Comparison of ENCODE assay signal across 1 cellular context in the genomic region with DNA sequence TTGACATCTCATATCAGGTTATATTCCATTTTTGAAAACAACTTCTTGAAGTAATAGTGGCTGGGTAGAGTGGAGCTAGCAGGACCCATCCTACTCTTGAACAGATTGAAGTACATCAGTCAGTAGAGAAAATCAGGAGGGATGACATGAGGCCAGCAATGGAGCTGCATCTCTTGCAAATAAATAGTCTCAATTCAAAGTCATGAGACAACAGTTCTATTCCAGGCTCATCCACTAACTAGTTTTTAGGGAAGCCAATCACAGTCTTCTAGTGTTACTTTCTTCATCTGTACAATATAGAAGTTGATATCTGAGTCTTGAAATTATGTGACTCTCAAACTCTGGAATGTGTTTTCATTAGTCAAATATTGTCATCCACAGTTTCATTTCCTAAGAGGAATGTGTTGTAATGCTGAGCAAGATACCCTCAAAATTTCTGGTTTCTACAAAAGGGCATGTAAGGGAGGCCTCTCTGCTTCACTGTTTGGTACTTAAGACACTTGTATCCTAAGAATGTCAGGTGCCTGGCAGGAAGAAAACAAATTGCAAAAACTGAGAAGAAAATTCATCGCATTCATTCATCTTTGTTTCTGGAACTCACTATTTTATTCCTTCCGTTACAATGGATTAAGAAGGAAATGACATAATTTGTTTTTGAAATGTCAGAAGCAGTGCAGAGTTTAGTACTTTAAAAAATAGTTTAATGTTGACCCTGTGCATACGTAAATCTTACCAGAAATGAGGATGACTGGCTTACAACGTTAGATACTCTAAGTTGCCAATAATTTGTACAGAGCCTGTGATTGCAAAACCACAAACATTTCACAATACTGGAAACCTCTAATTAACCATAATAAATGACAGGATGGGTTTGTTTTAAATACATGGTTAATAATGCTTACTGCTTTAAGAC.
TF ChIP-seq lines count a peak whose summit lies in the region.

No MANE protein-coding gene starts in this region.

TF ChIP-seq in IMR-90, 13 proteins besides CTCF, POLR2A, EP300 and RAD21 (continued from another document):
- no peak for TF ChIP-seq USF2 (IDR thresholded peaks at IDR 0.05; ENCODE audit: low read depth, low read length)
- TF ChIP-seq FOS (IDR thresholded peaks at IDR 0.05; ENCODE audit: low read depth, low read length) = 0 out of 2 replicates have a peak, but pooled peaks have one; percentile 19
- no peak for TF ChIP-seq CHD1 (IDR thresholded peaks at IDR 0.05; ENCODE audit: low read depth, low read length)
- TF ChIP-seq RCOR1 (IDR thresholded peaks at IDR 0.05; ENCODE audit: insufficient replicate concordance, low read length) = no peak
- TF ChIP-seq NFE2L2 (IDR thresholded peaks at IDR 0.05; ENCODE audit: low read depth, low read length) = no peak
- peak; percentile 97 for TF ChIP-seq CEBPB (IDR thresholded peaks at IDR 0.05; ENCODE audit: low read depth, low read length)
- TF ChIP-seq RFX5 (IDR thresholded peaks at IDR 0.05; ENCODE audit: low read depth, low read length) = no peak
